10 cellular contexts compared by ENCODE assay signal in genomic region chr19:45900661-45901431, GRCh38. TPM values are rescaled to one million over a fixed set of nuclear protein-coding genes. Genes with fewer than 3 reads are reported as not detected.
DNase-seq lines count a peak whose midpoint lies in the region; ATAC-seq and TF ChIP-seq lines count a peak whose summit lies in the region.
"Had no signal": no experiment of that assay in that cellular context is flagged by ENCODE, and none has a peak within 500 bp of the region (broad histone marks: within the 10 kb centered on the region; RNA-seq: fewer than 3 reads in every experiment).

No MANE protein-coding gene starts in this region.

- H3K36me3 ChIP-seq in BLaER1 = peaks cover 44% of the 10 kb centered on the region

- ATAC-seq in natural killer cell treated with Interleukin-12 subunit alpha and Interleukin-12 subunit beta and Interleukin-15 and Interleukin-18, amount 100 ng/mL, for 72 hours = no peak
- no peak for ATAC-seq in HG02610 (IDR thresholded peaks at IDR 0.05; ENCODE audit: unreplicated experiment)

- peaks cover 10% of the 10 kb centered on the region for H3K36me3 Mint-ChIP-seq in natural killer cell treated with Interleukin-12 subunit alpha and Interleukin-12 subunit beta and Interleukin-15 and Interleukin-18, amount 100 ng/mL, for 72 hours

- TF ChIP-seq CTCF in coronary artery (IDR thresholded peaks at IDR 0.05) = no peak

- no peaks in the 10 kb centered on the region for H3K9me3 ChIP-seq in BLaER1

- no peaks in the 10 kb centered on the region for H3K27me3 Mint-ChIP-seq in natural killer cell treated with Interleukin-12 subunit alpha and Interleukin-12 subunit beta and Interleukin-15 and Interleukin-18, amount 100 ng/mL, for 72 hours

- H3K27ac Mint-ChIP-seq in natural killer cell treated with Interleukin-12 subunit alpha and Interleukin-12 subunit beta and Interleukin-15 and Interleukin-18, amount 100 ng/mL, for 72 hours = no peak overlapping the region

- H3K27me3 ChIP-seq in BLaER1 = no peaks in the 10 kb centered on the region

- peaks cover 16 to 21% of the 10 kb centered on the region in 2 donors for H3K4me1 Mint-ChIP-seq in natural killer cell treated with Interleukin-12 subunit alpha and Interleukin-12 subunit beta and Interleukin-15 and Interleukin-18, amount 100 ng/mL, for 72 hours (ENCODE audit: low read depth in 2 of 2)

- peak overlapping the region; percentile 34 for H3K4me3 Mint-ChIP-seq in natural killer cell treated with Interleukin-12 subunit alpha and Interleukin-12 subunit beta and Interleukin-15 and Interleukin-18, amount 100 ng/mL, for 72 hours

- H3K9ac ChIP-seq in BLaER1 = peak overlapping the region; percentile 86

- peak; percentile 40 for DNase-seq in NAMALWA (ENCODE audit: low spot score)
- DNase-seq in coronary artery (ENCODE audit: low spot score) = no peak
- no peak for DNase-seq in natural killer cell treated with Interleukin-12 subunit alpha and Interleukin-12 subunit beta and Interleukin-15 and Interleukin-18, amount 100 ng/mL, for 72 hours (ENCODE audit: low spot score)
- DNase-seq in inferior parietal cortex (ENCODE audit: extremely low spot score) = no peak
- no peak for DNase-seq in NCI-H524 treated with DMSO at 0.1 percent for 48 hours (lab: John Stamatoyannopoulos, UW)
- no peak for DNase-seq in hippocampal formation (lab: John Stamatoyannopoulos, UW)
- DNase-seq: NCI-H774 had no signal

- peak overlapping the region; percentile 89 for H3K4me2 ChIP-seq in BLaER1

- H3K4me3 ChIP-seq in BLaER1 (peak overlapping the region; percentile 86), coronary artery (peak overlapping the region; percentile 75)

- no peaks in the 10 kb centered on the region for H3K9me3 Mint-ChIP-seq in natural killer cell treated with Interleukin-12 subunit alpha and Interleukin-12 subunit beta and Interleukin-15 and Interleukin-18, amount 100 ng/mL, for 72 hours

- H3K27ac ChIP-seq in BLaER1 = peak overlapping the region; percentile 63; the same call in 1 of the 2 replicates
- H3K27ac ChIP-seq in coronary artery = no peak overlapping the region
- H3K27ac ChIP-seq: epithelial cell of prostate had no signal

- H4K20me1 ChIP-seq in BLaER1 = peaks cover 29% of the 10 kb centered on the region

- H3K4me1 ChIP-seq in BLaER1 = peaks cover 20% of the 10 kb centered on the region

RNA-seq across cellular contexts. Expression of gene MYPOP, which starts 1.6 kb away (rescaled TPM):
- total RNA-seq in natural killer cell treated with Interleukin-12 subunit alpha and Interleukin-12 subunit beta and Interleukin-15 and Interleukin-18, amount 100 ng/mL, for 72 hours = 10 to 100 TPM; 10.6 to 14.9 TPM

RNA-seq across cellular contexts. Expression of gene NANOS2, which starts 13.7 kb away (rescaled TPM):
- total RNA-seq in natural killer cell treated with Interleukin-12 subunit alpha and Interleukin-12 subunit beta and Interleukin-15 and Interleukin-18, amount 100 ng/mL, for 72 hours = not detected

RNA-seq across cellular contexts. Expression of gene IRF2BP1, which starts 14.9 kb away (rescaled TPM):
- 10 to 100 TPM; 14.5 to 18.2 TPM for total RNA-seq in natural killer cell treated with Interleukin-12 subunit alpha and Interleukin-12 subunit beta and Interleukin-15 and Interleukin-18, amount 100 ng/mL, for 72 hours

RNA-seq across cellular contexts. Expression of gene FOXA3, which starts 36.7 kb away (rescaled TPM):
- under 1 TPM in 1 of 2 donors, not detected in 1; 0.19 TPM for total RNA-seq in natural killer cell treated with Interleukin-12 subunit alpha and Interleukin-12 subunit beta and Interleukin-15 and Interleukin-18, amount 100 ng/mL, for 72 hours

RNA-seq across cellular contexts. Expression of gene SYMPK, which starts 37.9 kb away (rescaled TPM):
- total RNA-seq in natural killer cell treated with Interleukin-12 subunit alpha and Interleukin-12 subunit beta and Interleukin-15 and Interleukin-18, amount 100 ng/mL, for 72 hours = 100 to 1,000 TPM; 107 to 217 TPM
